1 cellular context compared by ENCODE assay signal in the genomic region with DNA sequence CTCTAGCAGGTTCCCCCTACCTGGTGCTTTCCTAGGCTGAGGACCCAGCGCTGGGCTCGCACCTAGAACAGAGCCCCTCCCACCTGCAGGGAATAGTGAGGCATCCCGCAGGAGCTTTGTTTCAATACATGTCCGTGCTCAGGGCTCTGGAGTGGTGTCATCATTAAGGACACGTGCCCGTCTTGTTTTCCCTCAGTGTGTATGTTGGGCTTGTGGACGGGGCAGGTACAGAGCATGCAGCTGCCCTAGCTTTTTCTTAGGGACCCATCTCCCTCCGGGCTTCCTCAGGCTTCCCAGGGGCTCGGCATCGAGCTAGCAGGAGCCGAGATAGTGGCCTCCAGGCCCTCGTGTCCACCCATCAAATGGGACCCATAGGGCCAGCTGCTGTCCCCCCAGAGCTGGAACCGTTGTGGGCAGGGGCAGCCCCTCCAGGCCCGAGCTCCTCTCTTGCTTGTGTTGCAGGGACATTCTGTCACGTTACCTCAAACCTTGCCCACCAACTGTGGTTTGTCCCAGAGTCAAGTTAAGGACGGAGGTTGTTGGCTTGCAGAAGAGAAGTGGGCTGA.
TF ChIP-seq lines count a peak whose summit lies in the region.

No MANE protein-coding gene starts in this region.

TF ChIP-seq in WTC11, 78 proteins besides CTCF, POLR2A, EP300 and RAD21 (continued from another document):
- TF ChIP-seq, protein P1, sequence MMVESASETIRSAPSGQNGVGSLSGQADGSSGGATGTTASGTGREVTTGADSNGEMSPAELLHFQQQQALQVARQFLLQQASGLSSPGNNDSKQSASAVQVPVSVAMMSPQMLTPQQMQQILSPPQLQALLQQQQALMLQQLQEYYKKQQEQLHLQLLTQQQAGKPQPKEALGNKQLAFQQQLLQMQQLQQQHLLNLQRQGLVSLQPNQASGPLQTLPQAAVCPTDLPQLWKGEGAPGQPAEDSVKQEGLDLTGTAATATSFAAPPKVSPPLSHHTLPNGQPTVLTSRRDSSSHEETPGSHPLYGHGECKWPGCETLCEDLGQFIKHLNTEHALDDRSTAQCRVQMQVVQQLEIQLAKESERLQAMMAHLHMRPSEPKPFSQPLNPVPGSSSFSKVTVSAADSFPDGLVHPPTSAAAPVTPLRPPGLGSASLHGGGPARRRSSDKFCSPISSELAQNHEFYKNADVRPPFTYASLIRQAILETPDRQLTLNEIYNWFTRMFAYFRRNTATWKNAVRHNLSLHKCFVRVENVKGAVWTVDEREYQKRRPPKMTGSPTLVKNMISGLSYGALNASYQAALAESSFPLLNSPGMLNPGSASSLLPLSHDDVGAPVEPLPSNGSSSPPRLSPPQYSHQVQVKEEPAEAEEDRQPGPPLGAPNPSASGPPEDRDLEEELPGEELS (CRISPR knock-in tag; IDR thresholded peaks at IDR 0.05): no peak
- TF ChIP-seq, protein P2, sequence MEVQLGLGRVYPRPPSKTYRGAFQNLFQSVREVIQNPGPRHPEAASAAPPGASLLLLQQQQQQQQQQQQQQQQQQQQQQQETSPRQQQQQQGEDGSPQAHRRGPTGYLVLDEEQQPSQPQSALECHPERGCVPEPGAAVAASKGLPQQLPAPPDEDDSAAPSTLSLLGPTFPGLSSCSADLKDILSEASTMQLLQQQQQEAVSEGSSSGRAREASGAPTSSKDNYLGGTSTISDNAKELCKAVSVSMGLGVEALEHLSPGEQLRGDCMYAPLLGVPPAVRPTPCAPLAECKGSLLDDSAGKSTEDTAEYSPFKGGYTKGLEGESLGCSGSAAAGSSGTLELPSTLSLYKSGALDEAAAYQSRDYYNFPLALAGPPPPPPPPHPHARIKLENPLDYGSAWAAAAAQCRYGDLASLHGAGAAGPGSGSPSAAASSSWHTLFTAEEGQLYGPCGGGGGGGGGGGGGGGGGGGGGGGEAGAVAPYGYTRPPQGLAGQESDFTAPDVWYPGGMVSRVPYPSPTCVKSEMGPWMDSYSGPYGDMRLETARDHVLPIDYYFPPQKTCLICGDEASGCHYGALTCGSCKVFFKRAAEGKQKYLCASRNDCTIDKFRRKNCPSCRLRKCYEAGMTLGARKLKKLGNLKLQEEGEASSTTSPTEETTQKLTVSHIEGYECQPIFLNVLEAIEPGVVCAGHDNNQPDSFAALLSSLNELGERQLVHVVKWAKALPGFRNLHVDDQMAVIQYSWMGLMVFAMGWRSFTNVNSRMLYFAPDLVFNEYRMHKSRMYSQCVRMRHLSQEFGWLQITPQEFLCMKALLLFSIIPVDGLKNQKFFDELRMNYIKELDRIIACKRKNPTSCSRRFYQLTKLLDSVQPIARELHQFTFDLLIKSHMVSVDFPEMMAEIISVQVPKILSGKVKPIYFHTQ (CRISPR knock-in tag; IDR thresholded peaks at IDR 0.05): no peak
- TF ChIP-seq FOXP1 (CRISPR knock-in tag; IDR thresholded peaks at IDR 0.05; ENCODE audit: borderline replicate concordance): no peak
- no peak for TF ChIP-seq GRHL2 (CRISPR knock-in tag; IDR thresholded peaks at IDR 0.05; ENCODE audit: insufficient replicate concordance, severe bottlenecking)
- TF ChIP-seq, protein P3, sequence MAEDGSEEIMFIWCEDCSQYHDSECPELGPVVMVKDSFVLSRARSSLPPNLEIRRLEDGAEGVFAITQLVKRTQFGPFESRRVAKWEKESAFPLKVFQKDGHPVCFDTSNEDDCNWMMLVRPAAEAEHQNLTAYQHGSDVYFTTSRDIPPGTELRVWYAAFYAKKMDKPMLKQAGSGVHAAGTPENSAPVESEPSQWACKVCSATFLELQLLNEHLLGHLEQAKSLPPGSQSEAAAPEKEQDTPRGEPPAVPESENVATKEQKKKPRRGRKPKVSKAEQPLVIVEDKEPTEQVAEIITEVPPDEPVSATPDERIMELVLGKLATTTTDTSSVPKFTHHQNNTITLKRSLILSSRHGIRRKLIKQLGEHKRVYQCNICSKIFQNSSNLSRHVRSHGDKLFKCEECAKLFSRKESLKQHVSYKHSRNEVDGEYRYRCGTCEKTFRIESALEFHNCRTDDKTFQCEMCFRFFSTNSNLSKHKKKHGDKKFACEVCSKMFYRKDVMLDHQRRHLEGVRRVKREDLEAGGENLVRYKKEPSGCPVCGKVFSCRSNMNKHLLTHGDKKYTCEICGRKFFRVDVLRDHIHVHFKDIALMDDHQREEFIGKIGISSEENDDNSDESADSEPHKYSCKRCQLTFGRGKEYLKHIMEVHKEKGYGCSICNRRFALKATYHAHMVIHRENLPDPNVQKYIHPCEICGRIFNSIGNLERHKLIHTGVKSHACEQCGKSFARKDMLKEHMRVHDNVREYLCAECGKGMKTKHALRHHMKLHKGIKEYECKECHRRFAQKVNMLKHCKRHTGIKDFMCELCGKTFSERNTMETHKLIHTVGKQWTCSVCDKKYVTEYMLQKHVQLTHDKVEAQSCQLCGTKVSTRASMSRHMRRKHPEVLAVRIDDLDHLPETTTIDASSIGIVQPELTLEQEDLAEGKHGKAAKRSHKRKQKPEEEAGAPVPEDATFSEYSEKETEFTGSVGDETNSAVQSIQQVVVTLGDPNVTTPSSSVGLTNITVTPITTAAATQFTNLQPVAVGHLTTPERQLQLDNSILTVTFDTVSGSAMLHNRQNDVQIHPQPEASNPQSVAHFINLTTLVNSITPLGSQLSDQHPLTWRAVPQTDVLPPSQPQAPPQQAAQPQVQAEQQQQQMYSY (CRISPR knock-in tag; IDR thresholded peaks at IDR 0.05): no peak
- TF ChIP-seq CREB1 (CRISPR knock-in tag; IDR thresholded peaks at IDR 0.05): no peak
- no peak for TF ChIP-seq ZNF121 (CRISPR knock-in tag; IDR thresholded peaks at IDR 0.05)
- no peak for TF ChIP-seq ELF4 (CRISPR knock-in tag; IDR thresholded peaks at IDR 0.05; ENCODE audit: low read depth)
- TF ChIP-seq ZNF263 (CRISPR knock-in tag; IDR thresholded peaks at IDR 0.05; ENCODE audit: low read depth): no peak
- no peak for TF ChIP-seq ATF1 (CRISPR knock-in tag; IDR thresholded peaks at IDR 0.05)
TF ChIP-seq in WTC11: peak in this region for 0.
